8 cellular contexts compared by ENCODE assay signal in genomic region chr12:9470367-9470766, GRCh38.
DNase-seq lines count a peak whose midpoint lies in the region; ATAC-seq and TF ChIP-seq lines count a peak whose summit lies in the region.
"Not testable (repeated sequence)": the region's sequence is repeated elsewhere in the genome, so short reads cannot be mapped to it uniquely, and the experiment has no call there.

No MANE protein-coding gene starts in this region.

- not testable (repeated sequence) for H3K4me3 Mint-ChIP-seq in CD8-positive, alpha-beta T cell; activated CD4-positive, alpha-beta memory T cell treated with anti-CD3 and anti-CD28 coated beads for 36 hours; activated naive CD4-positive, alpha-beta T cell treated with anti-CD3 and anti-CD28 coated beads for 36 hours

- not testable (repeated sequence) for H3K36me3 Mint-ChIP-seq in CD8-positive, alpha-beta T cell; activated CD4-positive, alpha-beta memory T cell treated with anti-CD3 and anti-CD28 coated beads for 36 hours; activated naive CD4-positive, alpha-beta T cell treated with anti-CD3 and anti-CD28 coated beads for 36 hours (ENCODE audit: low read depth)

- DNase-seq in CD8-positive, alpha-beta T cell; stimulated activated naive CD8-positive, alpha-beta T cell treated with anti-CD3 and anti-CD28 coated beads, Interleukin-15, Interleukin-2, amounts not matched to agents 100 U/mL and 50 U/mL, for 24 hours: not testable (repeated sequence)
- peak; percentile 29 for DNase-seq in activated CD4-positive, alpha-beta memory T cell treated with anti-CD3 and anti-CD28 coated beads for 36 hours
- DNase-seq in activated naive CD4-positive, alpha-beta T cell treated with anti-CD3 and anti-CD28 coated beads for 36 hours: peak; percentile 15
- peak; percentile 20 for DNase-seq in germinal center (ENCODE audit: low spot score)

- not testable (repeated sequence) for H3K9me3 Mint-ChIP-seq in CD8-positive, alpha-beta T cell; activated CD4-positive, alpha-beta memory T cell treated with anti-CD3 and anti-CD28 coated beads for 36 hours; activated naive CD4-positive, alpha-beta T cell treated with anti-CD3 and anti-CD28 coated beads for 36 hours

- not testable (repeated sequence) for H3K4me3 ChIP-seq in CD8-positive, alpha-beta T cell (ENCODE audit: low read depth, low read length); SU-DHL-6 (ENCODE audit: insufficient read depth, low read length, poor library complexity, severe bottlenecking)

- not testable (repeated sequence) for H3K9ac ChIP-seq in SU-DHL-6 (ENCODE audit: low read length)

- H3K27me3 ChIP-seq in CD8-positive, alpha-beta T cell (ENCODE audit: insufficient read depth, low read length); SU-DHL-6 (ENCODE audit: low read length): not testable (repeated sequence)

- H3F3A ChIP-seq in SU-DHL-6 (ENCODE audit: insufficient read depth): not testable (repeated sequence)

- H4K20me1 ChIP-seq in SU-DHL-6 (ENCODE audit: low read depth, low read length): not testable (repeated sequence)

- H2AFZ ChIP-seq in SU-DHL-6 (ENCODE audit: low read depth, low read length, severe bottlenecking): not testable (repeated sequence)

- H3K27ac ChIP-seq in CD8-positive, alpha-beta T cell (ENCODE audit: low read depth, low read length); SU-DHL-6 (ENCODE audit: low read depth, low read length): not testable (repeated sequence)

- H3K27ac Mint-ChIP-seq in CD8-positive, alpha-beta T cell: peak overlapping the region; percentile 53
- H3K27ac Mint-ChIP-seq in activated CD4-positive, alpha-beta memory T cell treated with anti-CD3 and anti-CD28 coated beads for 36 hours: peak overlapping the region; percentile 39
- H3K27ac Mint-ChIP-seq in activated naive CD4-positive, alpha-beta T cell treated with anti-CD3 and anti-CD28 coated beads for 36 hours: peak overlapping the region; percentile 2

- not testable (repeated sequence) for H3K9me3 ChIP-seq in CD8-positive, alpha-beta T cell (ENCODE audit: low read length); SU-DHL-6 (ENCODE audit: insufficient read depth, low read length)

- H3K4me1 ChIP-seq in CD8-positive, alpha-beta T cell (ENCODE audit: insufficient read depth, low read length): not testable (repeated sequence)

- H3K27me3 Mint-ChIP-seq in CD8-positive, alpha-beta T cell (ENCODE audit: low read depth); activated CD4-positive, alpha-beta memory T cell treated with anti-CD3 and anti-CD28 coated beads for 36 hours; activated naive CD4-positive, alpha-beta T cell treated with anti-CD3 and anti-CD28 coated beads for 36 hours (ENCODE audit: low read depth): not testable (repeated sequence)

- intact Hi-C loops in CD8-positive, alpha-beta T cell (cut with DNase I, micrococcal nuclease): loop anchor here (10.0 kb wide), 2 partner anchors 124 to 134 kb away; partner anchors contain the start of gene KLRB1 (in 1 of the 2)
- intact Hi-C loops in activated CD4-positive, alpha-beta memory T cell treated with anti-CD3 and anti-CD28 coated beads for 36 hours (cut with micrococcal nuclease); activated naive CD4-positive, alpha-beta T cell treated with anti-CD3 and anti-CD28 coated beads for 36 hours (cut with micrococcal nuclease): not testable (repeated sequence)

- POLR2A ChIA-PET in CD8-positive, alpha-beta T cell (lab: Charles Lee); activated CD4-positive, alpha-beta memory T cell treated with anti-CD3 and anti-CD28 coated beads for 36 hours (lab: Charles Lee): not testable (repeated sequence)

- not testable (repeated sequence) for H3K9me2 ChIP-seq in SU-DHL-6 (replicated peaks; ENCODE audit: insufficient read depth, low read length)

- not testable (repeated sequence) for ATAC-seq in CD8-positive, alpha-beta T cell
- ATAC-seq in GM18861 (IDR thresholded peaks at IDR 0.05; ENCODE audit: unreplicated experiment): peak; percentile 49
- peak; percentile 54 for ATAC-seq in HG03095 (IDR thresholded peaks at IDR 0.05; ENCODE audit: unreplicated experiment)
- ATAC-seq in stimulated activated naive CD8-positive, alpha-beta T cell treated with anti-CD3 and anti-CD28 coated beads, Interleukin-15, Interleukin-2, amounts not matched to agents 100 U/mL and 50 U/mL, for 24 hours: peak; percentile 69

- not testable (repeated sequence) for TF ChIP-seq CTCF in CD8-positive, alpha-beta T cell (IDR thresholded peaks at IDR 0.05); SU-DHL-6 (IDR thresholded peaks at IDR 0.05; ENCODE audit: insufficient read depth, low read length, poor library complexity, severe bottlenecking)

- H3K79me2 ChIP-seq in SU-DHL-6 (ENCODE audit: insufficient read depth, low read length): not testable (repeated sequence)

- H3K4me1 Mint-ChIP-seq in CD8-positive, alpha-beta T cell (ENCODE audit: low read depth): peaks cover 24% of the 10 kb centered on the region
- H3K4me1 Mint-ChIP-seq in activated CD4-positive, alpha-beta memory T cell treated with anti-CD3 and anti-CD28 coated beads for 36 hours (ENCODE audit: low read depth): peaks cover 27% of the 10 kb centered on the region
- peaks cover 22% of the 10 kb centered on the region for H3K4me1 Mint-ChIP-seq in activated naive CD4-positive, alpha-beta T cell treated with anti-CD3 and anti-CD28 coated beads for 36 hours (ENCODE audit: low read depth)

- CTCF ChIA-PET in CD8-positive, alpha-beta T cell (lab: Charles Lee): interaction anchor here (1.4 to 2.4 kb wide), 2 partner anchors 134 to 138 kb away, joined by 3 to 33 read pairs; no protein-coding TSS in a partner anchor
- CTCF ChIA-PET in activated CD4-positive, alpha-beta memory T cell treated with anti-CD3 and anti-CD28 coated beads for 36 hours (lab: Charles Lee): interaction anchor here (2.5 kb wide), 1 partner anchor 238 kb away, joined by 9 read pairs; no protein-coding TSS in a partner anchor
- CTCF ChIA-PET in activated naive CD4-positive, alpha-beta T cell treated with anti-CD3 and anti-CD28 coated beads for 36 hours (lab: Charles Lee): not testable (repeated sequence)

- not testable (repeated sequence) for H3K36me3 ChIP-seq in CD8-positive, alpha-beta T cell (ENCODE audit: insufficient read depth, low read length); SU-DHL-6 (ENCODE audit: low read length)

- peak overlapping the region; percentile 10 for H3K4me2 ChIP-seq in SU-DHL-6 (ENCODE audit: low read depth, low read length, poor library complexity, severe bottlenecking)

Comparison
In these comparisons a context has a peak if more than half of its experiments do, and no peak if none do; other contexts are left out.
1. H3K27ac Mint-ChIP-seq: peak in every context shown above with its lines; median percentile 53 in CD8-positive, alpha-beta T cell; 39 in activated CD4-positive, alpha-beta memory T cell treated with anti-CD3 and anti-CD28 coated beads for 36 hours; 2 in activated naive CD4-positive, alpha-beta T cell treated with anti-CD3 and anti-CD28 coated beads for 36 hours.